In genomic region chr15:89958107-89958805, GRCh38 we compare ENCODE assay signal across 17 cellular contexts. TPM values are rescaled to one million over a fixed set of nuclear protein-coding genes. Genes with fewer than 3 reads are reported as not detected.
DNase-seq lines count a peak whose midpoint lies in the region; ATAC-seq and TF ChIP-seq lines count a peak whose summit lies in the region.
"Had no signal": no experiment of that assay in that cellular context is flagged by ENCODE, and none has a peak within 500 bp of the region (broad histone marks: within the 10 kb centered on the region; RNA-seq: fewer than 3 reads in every experiment).

No MANE protein-coding gene starts in this region.

- H3K4ac ChIP-seq in trophoblast cell (ENCODE audit: low read depth, low read length) = no peak overlapping the region

- BruUV-seq in Caco-2 (replicated peaks; lab: Mats Ljungman, UMichigan) = no TSS peak

- no peak overlapping the region for H3K23ac ChIP-seq in trophoblast cell (ENCODE audit: low read length)

- CTCF ChIA-PET in Caco-2 (lab: Charles Lee) = no interaction called here
- CTCF ChIA-PET in RWPE1 (lab: Yijun Ruan, JAX) = interaction anchor here (0.6 to 1.2 kb wide), 3 partner anchors 60 to 198 kb away, joined by 3 to 6 read pairs (median 3); no protein-coding TSS in a partner anchor

- no peak overlapping the region for H3K4me3 Mint-ChIP-seq in Caco-2 (ENCODE audit: unreplicated experiment)
- H3K4me3 Mint-ChIP-seq: activated T-cell treated with anti-CD3 and anti-CD28 coated beads, Interleukin-2, amount 50 U/mL, for 4 hours; CD4-positive, alpha-beta T cell; nephron had no signal

- ATAC-seq in HG02884 (IDR thresholded peaks at IDR 0.05; ENCODE audit: unreplicated experiment) = no peak
- no peak for ATAC-seq in GM19324 (IDR thresholded peaks at IDR 0.05; ENCODE audit: low FRiP score, unreplicated experiment)
- ATAC-seq in GM19395 (IDR thresholded peaks at IDR 0.05; ENCODE audit: unreplicated experiment) = no peak
- ATAC-seq: activated naive CD4-positive, alpha-beta T cell treated with anti-CD3 and anti-CD28 coated beads, Interleukin-2, amount 50 U/mL, for 72 hours; activated T-cell treated with anti-CD3 and anti-CD28 coated beads, Interleukin-2, amount 50 U/mL, for 4 hours had no signal

- no peak overlapping the region for H4K12ac ChIP-seq in trophoblast cell (ENCODE audit: low read depth, low read length)

- H3K27ac ChIP-seq in RWPE1 = peak overlapping the region; percentile 74
- H3K27ac ChIP-seq in esophagus squamous epithelium = peak overlapping the region; percentile 50 to 74 (median 70)
- no peak overlapping the region for H3K27ac ChIP-seq in trophoblast cell (ENCODE audit: low read depth, low read length)
- H3K27ac ChIP-seq: cardiac muscle cell, SJCRH30, thoracic aorta had no signal

- no peaks in the 10 kb centered on the region for H3K27me3 ChIP-seq in Caco-2 (replicated peaks; ENCODE audit: control insufficient read depth, insufficient read depth, low read length)
- H3K27me3 ChIP-seq in esophagus squamous epithelium = no peaks in the 10 kb centered on the region
- no peaks in the 10 kb centered on the region for H3K27me3 ChIP-seq in trophoblast cell (ENCODE audit: insufficient read depth, low read length)
- H3K27me3 ChIP-seq: cardiac muscle cell, SJCRH30 had no signal

- H3K14ac ChIP-seq in trophoblast cell (ENCODE audit: low read length) = no peak overlapping the region

- 61 to 66% methylated on average over 12 to 14 of the region's 18 CpGs for WGBS in esophagus squamous epithelium, 2 donors
- WGBS in trophoblast cell (ENCODE audit: extremely low coverage, insufficient coverage, insufficient read length) = no CpG with 5 or more reads among the region's 18 CpGs

- H2BK12ac ChIP-seq in trophoblast cell (ENCODE audit: low read length) = no peak overlapping the region

- no peaks in the 10 kb centered on the region for H3K27me3 Mint-ChIP-seq in Caco-2 (ENCODE audit: insufficient read depth, unreplicated experiment)
- H3K27me3 Mint-ChIP-seq: CD4-positive, alpha-beta T cell had no signal

- DNase-seq in Caco-2 (peak; percentile 7 to 41), RWPE1 (ENCODE audit: low spot score) (peak; percentile 75), esophagus squamous epithelium (lab: John Stamatoyannopoulos, UW) (no peak), trophoblast cell (peak; percentile 75 to 87), inferior parietal cortex (ENCODE audit: extremely low spot score) (no peak)
- DNase-seq: ACHN; activated T-cell treated with anti-CD3 and anti-CD28 coated beads, Interleukin-2, amount 50 U/mL, for 4 hours; CD4-positive, alpha-beta T cell; NCI-H2081 treated with DMSO at 0.1 percent for 48 hours; SJCRH30 had no signal

- H4K8ac ChIP-seq in trophoblast cell (ENCODE audit: low read depth, low read length) = no peak overlapping the region

- no peak overlapping the region for H2BK120ac ChIP-seq in trophoblast cell (ENCODE audit: insufficient read depth, low read length, poor library complexity)

- intact Hi-C loops in Caco-2 (cut with micrococcal nuclease; ENCODE audit: unreplicated experiment) (no loop called here), esophagus squamous epithelium (cut with DNase I) (no loop called here)

- H3K79me1 ChIP-seq in trophoblast cell (ENCODE audit: low read length) = no peaks in the 10 kb centered on the region

- no peak overlapping the region for H3K27ac Mint-ChIP-seq in Caco-2 (ENCODE audit: unreplicated experiment)
- H3K27ac Mint-ChIP-seq: CD4-positive, alpha-beta T cell had no signal

- H2BK5ac ChIP-seq in trophoblast cell (ENCODE audit: low read depth, low read length, poor library complexity) = no peak overlapping the region

- H3K4me3 ChIP-seq in Caco-2 (ENCODE audit: low read depth, low read length) = no peak overlapping the region
- no peak overlapping the region for H3K4me3 ChIP-seq in esophagus squamous epithelium
- no peak overlapping the region for H3K4me3 ChIP-seq in trophoblast cell (ENCODE audit: low read depth, low read length)
- H3K4me3 ChIP-seq: cardiac muscle cell, SJCRH30, thoracic aorta had no signal

- no peak for TF ChIP-seq POLR2A in esophagus squamous epithelium (IDR thresholded peaks at IDR 0.05)

- H3K9me3 Mint-ChIP-seq in Caco-2 (ENCODE audit: unreplicated experiment) = peaks cover 11% of the 10 kb centered on the region

- H3K9me3 ChIP-seq in Caco-2 (no peaks in the 10 kb centered on the region), esophagus squamous epithelium (no peaks in the 10 kb centered on the region), trophoblast cell (ENCODE audit: insufficient read depth, low read depth, low read length) (peaks cover 4% of the 10 kb centered on the region)
- H3K9me3 ChIP-seq: SJCRH30, thoracic aorta had no signal

- no peaks in the 10 kb centered on the region for H3K79me2 ChIP-seq in trophoblast cell (ENCODE audit: control insufficient read depth, insufficient read depth, low read length, poor library complexity)

- H3K9ac ChIP-seq in trophoblast cell (ENCODE audit: low read length) = no peak overlapping the region

- no peak overlapping the region for H3K18ac ChIP-seq in trophoblast cell (ENCODE audit: low read length)

- H3K4me2 ChIP-seq in trophoblast cell (ENCODE audit: low read length) = no peak overlapping the region

- H3K36me3 Mint-ChIP-seq in Caco-2 (ENCODE audit: insufficient read depth, unreplicated experiment) = no peaks in the 10 kb centered on the region
- H3K36me3 Mint-ChIP-seq: activated naive CD4-positive, alpha-beta T cell treated with anti-CD3 and anti-CD28 coated beads, Interleukin-2, amount 50 U/mL, for 72 hours had no signal

- H3K4me1 ChIP-seq in Caco-2 (no peaks in the 10 kb centered on the region), esophagus squamous epithelium (peaks cover 7 to 27% (median 13%) of the 10 kb centered on the region in 3 donors), trophoblast cell (ENCODE audit: control insufficient read depth in 1 of 2, insufficient read depth in 2 of 2, low read length in 2 of 2) (peaks cover 0 to 2% of the 10 kb centered on the region in 2 experiments)
- H3K4me1 ChIP-seq: SJCRH30 had no signal

- no peak overlapping the region for H4K91ac ChIP-seq in trophoblast cell (ENCODE audit: low read depth, low read length)

- POLR2A ChIA-PET in Caco-2 (lab: Charles Lee) (no interaction called here), RWPE1 (lab: Yijun Ruan, JAX; ENCODE audit: low non-redundant PET) (no interaction called here)

- H2AFZ ChIP-seq in trophoblast cell (ENCODE audit: insufficient read depth, low read length, poor library complexity) = no peak overlapping the region

- TF ChIP-seq CTCF in Caco-2 (IDR thresholded peaks at IDR 0.05; ENCODE audit: insufficient read depth in 1 of 2, low read depth in 1 of 2, low read length in 1 of 2, severe bottlenecking in 1 of 2, unreplicated experiment in 1 of 2) (no peak), RWPE1 (conservative IDR thresholded peaks at IDR 0.05; ENCODE audit: low read depth) (no peak), esophagus squamous epithelium (IDR thresholded peaks at IDR 0.05) (no peak)

- no peaks in the 10 kb centered on the region for H3K4me1 Mint-ChIP-seq in Caco-2 (ENCODE audit: low read depth, unreplicated experiment)
- H3K4me1 Mint-ChIP-seq: nephron had no signal

- no peaks in the 10 kb centered on the region for H3K36me3 ChIP-seq in Caco-2 (ENCODE audit: control insufficient read depth, insufficient read depth, low read length)
- H3K36me3 ChIP-seq in esophagus squamous epithelium = no peaks in the 10 kb centered on the region
- H3K36me3 ChIP-seq in trophoblast cell (ENCODE audit: control insufficient read depth in 1 of 2, insufficient read depth in 2 of 2, low read length in 2 of 2) = no peaks in the 10 kb centered on the region
- H3K36me3 ChIP-seq: cardiac muscle cell, SJCRH30, thoracic aorta had no signal

- no peak overlapping the region for H2AK5ac ChIP-seq in trophoblast cell (ENCODE audit: low read length)

RNA-seq across cellular contexts. Expression of gene ZNF710, which starts 42.9 kb away (rescaled TPM):
- total RNA-seq in Caco-2 (2022) (16.5 and 21.4 TPM in 2 replicates), esophagus squamous epithelium (10 to 100 TPM; 15.1 to 27.4 (median 21.4) TPM)
- polyA plus RNA-seq in trophoblast cell (2013) = 27.6 and 29.8 TPM in 2 replicates

RNA-seq across cellular contexts. Expression of gene ARPIN, which starts 45.5 kb away (rescaled TPM):
- total RNA-seq in Caco-2 (2022) (11.5 and 13.3 TPM in 2 replicates), esophagus squamous epithelium (10 to 100 TPM; 11.0 to 17.9 (median 14.2) TPM)
- 5.4 and 5.5 TPM in 2 replicates for polyA plus RNA-seq in trophoblast cell (2013)
- total RNA-seq: activated naive CD4-positive, alpha-beta T cell treated with anti-CD3 and anti-CD28 coated beads, Interleukin-2, amount 50 U/mL, for 72 hours; CD4-positive, alpha-beta T cell had no signal

Comparison
In these comparisons a context has a peak if more than half of its experiments do, and no peak if none do; other contexts are left out.
1. DNase-seq: peak in Caco-2 (2 of 2), RWPE1 (single experiment) and trophoblast cell (2 of 2); none in esophagus squamous epithelium (single experiment) and inferior parietal cortex (single experiment).